In the genomic region with DNA sequence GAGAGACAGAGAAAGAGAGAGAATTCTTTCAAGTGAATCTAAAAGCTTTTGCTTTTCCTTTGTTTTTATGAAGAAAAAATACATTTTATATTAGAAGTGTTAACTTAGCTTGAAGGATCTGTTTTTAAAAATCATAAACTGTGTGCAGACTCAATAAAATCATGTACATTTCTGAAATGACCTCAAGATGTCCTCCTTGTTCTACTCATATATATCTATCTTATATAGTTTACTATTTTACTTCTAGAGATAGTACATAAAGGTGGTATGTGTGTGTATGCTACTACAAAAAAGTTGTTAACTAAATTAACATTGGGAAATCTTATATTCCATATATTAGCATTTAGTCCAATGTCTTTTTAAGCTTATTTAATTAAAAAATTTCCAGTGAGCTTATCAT, we compare ENCODE assay signal across 1 cellular context.
TF ChIP-seq lines count a peak whose summit lies in the region.

No MANE protein-coding gene starts in this region.

TF ChIP-seq in liver, 16 proteins besides CTCF, POLR2A, EP300 and RAD21 (continued from another document):
- TF ChIP-seq MAX (IDR thresholded peaks at IDR 0.05) (no peak), TAF1 (conservative IDR thresholded peaks at IDR 0.05) (no peak), REST (IDR thresholded peaks at IDR 0.05) (no peak), YY1 (IDR thresholded peaks at IDR 0.05) (no peak), HNF4A (conservative IDR thresholded peaks at IDR 0.05) (no peak)
